ENCODE assay signal across 10 cellular contexts in genomic region chr9:133892193-133892920, GRCh38.
DNase-seq lines count a peak whose midpoint lies in the region; ATAC-seq, FAIRE-seq and TF ChIP-seq lines count a peak whose summit lies in the region.
"Had no signal": no experiment of that assay in that cellular context is flagged by ENCODE, and none has a peak within 500 bp of the region (broad histone marks: within the 10 kb centered on the region; RNA-seq: fewer than 3 reads in every experiment).

No MANE protein-coding gene starts in this region.

- no peaks in the 10 kb centered on the region for H3K27me3 ChIP-seq in colonic mucosa
- no peaks in the 10 kb centered on the region for H3K27me3 ChIP-seq in small intestine (ENCODE audit: control insufficient read depth in 2 of 2, insufficient read depth in 2 of 2, low read length in 2 of 2)

- H3K36me3 ChIP-seq in colonic mucosa = no peaks in the 10 kb centered on the region
- no peaks in the 10 kb centered on the region for H3K36me3 ChIP-seq in small intestine (ENCODE audit: control insufficient read depth in 2 of 2, insufficient read depth in 2 of 2, low read length in 2 of 2)

- H3K9ac ChIP-seq in colonic mucosa (ENCODE audit: low read depth in 2 of 2, low read length in 2 of 2) = no peak overlapping the region
- H3K9ac ChIP-seq: KMS-11 had no signal

- H3K4me3 ChIP-seq in colonic mucosa = no peak overlapping the region
- H3K4me3 ChIP-seq in small intestine (ENCODE audit: low read depth in 1 of 2, low read length in 2 of 2) = no peak overlapping the region

- TF ChIP-seq CTCF in colonic mucosa (IDR thresholded peaks at IDR 0.05) = no peak

- intact Hi-C loops in colonic mucosa (cut with DNase I) = no loop called here

- WGBS in small intestine, 3 donors = 19 to 61% (median 42%) methylated on average over 13 to 17 of the region's 17 CpGs

- H3K27ac ChIP-seq in colonic mucosa (no peak overlapping the region), small intestine (ENCODE audit: low read depth in 1 of 2, low read length in 1 of 2) (peak overlapping the region; percentile 61 to 70)
- H3K27ac ChIP-seq: KMS-11 had no signal

- no peaks in the 10 kb centered on the region for H3K4me1 ChIP-seq in colonic mucosa
- H3K4me1 ChIP-seq in small intestine (ENCODE audit: control insufficient read depth in 2 of 2, insufficient read depth in 1 of 2, low read depth in 1 of 2, low read length in 1 of 2) = peaks cover 0 to 2% of the 10 kb centered on the region in 2 donors

- H3K9me3 ChIP-seq in colonic mucosa = no peaks in the 10 kb centered on the region
- H3K9me3 ChIP-seq in small intestine (ENCODE audit: control insufficient read depth, low read depth) = no peaks in the 10 kb centered on the region

- ATAC-seq in activated CD4-positive, CD25-positive, alpha-beta regulatory T cell treated with anti-CD3 and anti-CD28 coated beads, Interleukin-2, amount 50 U/mL, for 24 hours = no peak
- ATAC-seq: right cardiac atrium had no signal

- peak; percentile 98 for DNase-seq in HuH-7.5 (ENCODE audit: low spot score)
- peak; percentile 96 for DNase-seq in NCI-H345 (lab: John Stamatoyannopoulos, UW)
- DNase-seq in colonic mucosa = peak; percentile 52
- peak; percentile 59 for DNase-seq in small intestine
- no peak for DNase-seq in amniotic stem cell (lab: John Stamatoyannopoulos, UW)
- no peak for DNase-seq in DMS 273 (lab: John Stamatoyannopoulos, UW; ENCODE audit: unreplicated experiment)
- DNase-seq: activated T-cell treated with anti-CD3 and anti-CD28 coated beads for 4 hours, right cardiac atrium had no signal

- FAIRE-seq in small intestine (lab: Jason Lieb, UNC) = no peak

Comparison
In these comparisons a context has a peak if more than half of its experiments do, and no peak if none do; other contexts are left out.
1. DNase-seq: peak in HuH-7.5 (single experiment), NCI-H345 (single experiment), colonic mucosa (single experiment) and small intestine (single experiment); none in amniotic stem cell (single experiment) and DMS 273 (single experiment).